Comparison of ENCODE assay signal across 17 cellular contexts in the genomic region with DNA sequence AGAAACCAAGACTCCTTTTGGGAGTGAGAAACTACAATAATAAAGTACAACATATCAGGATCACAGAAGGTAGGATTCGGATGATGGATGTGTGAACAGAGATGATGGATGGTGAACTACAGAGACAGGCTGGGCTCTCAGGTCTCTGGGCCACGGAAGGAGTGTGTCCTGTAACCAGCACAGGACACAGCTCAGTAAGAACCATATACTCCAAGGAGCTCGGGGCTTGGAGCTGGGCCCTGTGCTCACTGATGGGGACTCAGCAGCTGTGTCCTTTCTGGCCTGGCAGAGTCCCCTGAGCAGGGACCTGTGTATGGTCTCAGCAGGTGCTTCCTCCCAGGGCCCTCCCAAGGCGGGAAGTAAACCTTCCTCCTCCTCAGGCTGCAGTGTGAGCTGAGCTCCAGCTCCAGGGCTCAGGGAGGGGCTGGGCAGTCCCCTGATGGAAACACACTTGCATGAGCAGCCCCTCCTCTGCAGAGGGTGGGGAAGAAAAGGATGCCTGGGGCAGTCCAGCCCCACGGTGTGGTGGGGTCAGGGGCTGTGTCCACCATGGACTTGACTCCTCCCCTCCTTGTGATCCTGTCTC. TPM values are rescaled to one million over a fixed set of nuclear protein-coding genes. Genes with fewer than 3 reads are reported as not detected.
DNase-seq lines count a peak whose midpoint lies in the region; ATAC-seq, FAIRE-seq and TF ChIP-seq lines count a peak whose summit lies in the region.
"Had no signal": no experiment of that assay in that cellular context is flagged by ENCODE, and none has a peak within 500 bp of the region (broad histone marks: within the 10 kb centered on the region; RNA-seq: fewer than 3 reads in every experiment).

No MANE protein-coding gene starts in this region.

- DNase-seq in ELF-1 (ENCODE audit: low read depth, low spot score) (peak; percentile 30), NAMALWA (ENCODE audit: low spot score) (peak; percentile 34), bronchial epithelial cell (ENCODE audit: low read depth) (no peak), UCSD-AML1 (lab: John Stamatoyannopoulos, UW; ENCODE audit: unreplicated experiment) (no peak)
- no peak for DNase-seq in stimulated activated naive B cell treated with anti-CD40 and anti-IgM and Interleukin-4, amounts not matched to agents 10 μg/mL and 1 μg/mL and 100 μg/mL, for 72 hours
- DNase-seq: DMS 273 treated with DMSO at 0.1 percent for 48 hours, EL, KBM-7, MG63, NCI-H187 treated with DMSO at 0.1 percent for 48 hours, NCI-H510A, NCI-H82, PC-3, SK-N-SH had no signal

- H3K36me3 Mint-ChIP-seq in stimulated activated naive B cell treated with anti-CD40 and anti-IgM and Interleukin-4, amounts not matched to agents 10 μg/mL and 1 μg/mL and 100 μg/mL, for 72 hours: peaks cover 4 to 7% of the 10 kb centered on the region in 2 donors

- no peak for ATAC-seq in stimulated activated naive B cell treated with anti-CD40 and anti-IgM and Interleukin-4, amounts not matched to agents 10 μg/mL and 1 μg/mL and 100 μg/mL, for 72 hours (replicated peaks)
- ATAC-seq in SK-N-SH treated with all-trans-retinoic acid at 6 μM for 48 hours (no peak), HG03342 (IDR thresholded peaks at IDR 0.05; ENCODE audit: unreplicated experiment) (no peak)
- ATAC-seq: HCT116, PC-3 had no signal

- peak overlapping the region; percentile 32 for H3K27ac Mint-ChIP-seq in stimulated activated naive B cell treated with anti-CD40 and anti-IgM and Interleukin-4, amounts not matched to agents 10 μg/mL and 1 μg/mL and 100 μg/mL, for 72 hours

- no peak overlapping the region for H3K4me3 Mint-ChIP-seq in stimulated activated naive B cell treated with anti-CD40 and anti-IgM and Interleukin-4, amounts not matched to agents 10 μg/mL and 1 μg/mL and 100 μg/mL, for 72 hours

- TF ChIP-seq CTCF in bronchial epithelial cell (IDR thresholded peaks at IDR 0.05; ENCODE audit: insufficient read depth, low read length, severe bottlenecking): no peak

- FAIRE-seq in bronchial epithelial cell (lab: Jason Lieb, UNC): peak; percentile 60

- H3K27me3 Mint-ChIP-seq in stimulated activated naive B cell treated with anti-CD40 and anti-IgM and Interleukin-4, amounts not matched to agents 10 μg/mL and 1 μg/mL and 100 μg/mL, for 72 hours: no peaks in the 10 kb centered on the region

- no peaks in the 10 kb centered on the region for H3K9me3 Mint-ChIP-seq in stimulated activated naive B cell treated with anti-CD40 and anti-IgM and Interleukin-4, amounts not matched to agents 10 μg/mL and 1 μg/mL and 100 μg/mL, for 72 hours

- no peaks in the 10 kb centered on the region for H3K27me3 ChIP-seq in bronchial epithelial cell (ENCODE audit: control insufficient read depth, insufficient read depth, low read length)
- H3K27me3 ChIP-seq: MG63 had no signal

- H3K4me3 ChIP-seq in bronchial epithelial cell (ENCODE audit: low read depth, low read length): no peak overlapping the region
- H3K4me3 ChIP-seq: MG63 had no signal

- H3K4me1 Mint-ChIP-seq in stimulated activated naive B cell treated with anti-CD40 and anti-IgM and Interleukin-4, amounts not matched to agents 10 μg/mL and 1 μg/mL and 100 μg/mL, for 72 hours: peaks cover 35 to 54% of the 10 kb centered on the region in 2 donors

- no peaks in the 10 kb centered on the region for H3K36me3 ChIP-seq in bronchial epithelial cell (ENCODE audit: control insufficient read depth, insufficient read depth, low read length)
- H3K36me3 ChIP-seq: MG63 had no signal

TF ChIP-seq in SK-N-SH treated with all-trans-retinoic acid at 6 μM for 48 hours, 23 proteins besides CTCF, POLR2A, EP300 and RAD21:
- no peak for TF ChIP-seq ESRRG (CRISPR knock-in tag; IDR thresholded peaks at IDR 0.05)
- TF ChIP-seq RARB (CRISPR knock-in tag; IDR thresholded peaks at IDR 0.05): no peak
- no peak for TF ChIP-seq ZNF70 (CRISPR knock-in tag; IDR thresholded peaks at IDR 0.05)

RNA-seq across cellular contexts. Expression of a gene that starts 39.8 kb away (rescaled TPM):
- 24.7 and 27.9 TPM in 2 replicates for total RNA-seq in bronchial epithelial cell

Comparison
In these comparisons a context has a peak if more than half of its experiments do, and no peak if none do; other contexts are left out.
1. DNase-seq: peak in ELF-1 (single experiment) and NAMALWA (single experiment); none in bronchial epithelial cell (single experiment), stimulated activated naive B cell treated with anti-CD40 and anti-IgM and Interleukin-4, amounts not matched to agents 10 μg/mL and 1 μg/mL and 100 μg/mL, for 72 hours (single experiment) and UCSD-AML1 (single experiment).